ENCODE assay signal across 18 cellular contexts in genomic region chr1:207605444-207606361, GRCh38. TPM values are rescaled to one million over a fixed set of nuclear protein-coding genes. Genes with fewer than 3 reads are reported as not detected.
DNase-seq lines count a peak whose midpoint lies in the region; ATAC-seq and TF ChIP-seq lines count a peak whose summit lies in the region.
"Had no signal": no experiment of that assay in that cellular context is flagged by ENCODE, and none has a peak within 500 bp of the region (broad histone marks: within the 10 kb centered on the region; RNA-seq: fewer than 3 reads in every experiment).

No MANE protein-coding gene starts in this region.

- H3K36me3 Mint-ChIP-seq in memory B cell: peaks cover 28% of the 10 kb centered on the region
- H3K36me3 Mint-ChIP-seq: CD8-positive, alpha-beta T cell had no signal

- DNase-seq in HCT116 (ENCODE audit: low read depth, low spot score): peak; percentile 7
- DNase-seq in NAMALWA (ENCODE audit: low spot score): peak; percentile 7
- no peak for DNase-seq in mammary epithelial cell
- no peak for DNase-seq in memory B cell (ENCODE audit: low spot score in 2 of 2)
- no peak for DNase-seq in GF-D8 (lab: John Stamatoyannopoulos, UW)
- no peak for DNase-seq in stimulated activated CD4-positive, alpha-beta T cell treated with anti-CD3 and anti-CD28 coated beads, Interleukin-1b, Interleukin-23, amount 100 ng/mL, for 48 hours
- DNase-seq: BE2C; CD8-positive, alpha-beta T cell; COR-L47; DMS153; DMS79 treated with DMSO at 0.1 percent for 48 hours; EL had no signal

- H3K79me2 ChIP-seq in HCT116 (ENCODE audit: insufficient read depth, low read length) (no peaks in the 10 kb centered on the region), mammary epithelial cell (ENCODE audit: insufficient read depth, low read length) (no peaks in the 10 kb centered on the region)

- H3K9me3 Mint-ChIP-seq in memory B cell: no peaks in the 10 kb centered on the region
- H3K9me3 Mint-ChIP-seq: CD14-positive monocyte; CD8-positive, alpha-beta T cell had no signal

- H3K27me3 ChIP-seq in HCT116 (ENCODE audit: insufficient read depth, low read length) (no peaks in the 10 kb centered on the region), mammary epithelial cell (ENCODE audit: insufficient read depth, low read length) (no peaks in the 10 kb centered on the region)

- H3K4me3 ChIP-seq in HCT116 (replicated peaks in 1 of 2; ENCODE audit: low read depth in 1 of 2, low read length in 2 of 2) (no peak overlapping the region), mammary epithelial cell (replicated peaks in 1 of 3; ENCODE audit: insufficient read depth in 1 of 3, low read depth in 2 of 3, low read length in 3 of 3) (no peak overlapping the region)
- H3K4me3 ChIP-seq: A549 had no signal

- no peak for TF ChIP-seq POLR2A in HCT116 (IDR thresholded peaks at IDR 0.05; ENCODE audit: borderline replicate concordance, extremely low read depth, insufficient read depth, insufficient read length)

- RAD21 ChIA-PET in HCT116 (lab: Charles Lee; ENCODE audit: low non-redundant PET in 1 of 2, low total read pairs in 2 of 2, uncharacterized antibody in 2 of 2, unreplicated experiment in 2 of 2): no interaction called here

- no peak overlapping the region for H3K4me3 Mint-ChIP-seq in memory B cell
- H3K4me3 Mint-ChIP-seq: CD14-positive monocyte; CD8-positive, alpha-beta T cell had no signal

- CTCF ChIA-PET in HCT116 (lab: Charles Lee): interaction anchor here (1.5 to 1.7 kb wide), 2 partner anchors 15 to 26 kb away, joined by 3 to 7 read pairs; no protein-coding TSS in a partner anchor
- CTCF ChIA-PET in mammary epithelial cell (lab: Charles Lee; ENCODE audit: low non-redundant PET): no interaction called here

- H3K36me3 ChIP-seq in HCT116 (ENCODE audit: control insufficient read depth in 1 of 2, insufficient read depth in 2 of 2, low read length in 2 of 2) (no peaks in the 10 kb centered on the region), mammary epithelial cell (ENCODE audit: insufficient read depth, low read length) (no peaks in the 10 kb centered on the region)
- H3K36me3 ChIP-seq: BE2C had no signal

- intact Hi-C loops in HCT116 (cut with micrococcal nuclease) (no loop called here), mammary epithelial cell (cut with micrococcal nuclease) (no loop called here)

- peak; percentile 60 for ATAC-seq in HCT116
- no peak for ATAC-seq in memory B cell (ENCODE audit: low read depth)
- ATAC-seq in HG03097 (IDR thresholded peaks at IDR 0.05; ENCODE audit: low FRiP score, unreplicated experiment): no peak
- ATAC-seq: CD8-positive, alpha-beta T cell had no signal

- H3K27ac ChIP-seq in HCT116 (ENCODE audit: low read depth, low read length): no peak overlapping the region
- no peak overlapping the region for H3K27ac ChIP-seq in mammary epithelial cell (ENCODE audit: insufficient read depth, low read depth, low read length)
- H3K27ac ChIP-seq: A549 had no signal

- no peaks in the 10 kb centered on the region for H3K27me3 Mint-ChIP-seq in memory B cell

- BruUV-seq in HCT116 (replicated peaks; lab: Mats Ljungman, UMichigan) (no TSS peak), mammary epithelial cell (replicated peaks; lab: Mats Ljungman, UMichigan) (TSS peak; percentile 98)

- TF ChIP-seq CTCF in HCT116 (IDR thresholded peaks at IDR 0.05 in 2 of 3, conservative IDR thresholded peaks at IDR 0.05 in 1 of 3; ENCODE audit: borderline replicate concordance in 1 of 3, insufficient read depth in 1 of 3, low read depth in 2 of 3, low read length in 2 of 3) (no peak), mammary epithelial cell (conservative IDR thresholded peaks at IDR 0.05 in 1 of 2, IDR thresholded peaks at IDR 0.05 in 1 of 2; ENCODE audit: extremely low read depth in 1 of 2, insufficient read depth in 1 of 2, low read depth in 1 of 2, low read length in 2 of 2) (no peak)

- H3K9me2 ChIP-seq in HCT116 (ENCODE audit: insufficient read depth): no peaks in the 10 kb centered on the region

- in situ Hi-C loops in mammary epithelial cell (cut with MboI; ENCODE audit: low sequenced_read_pairs in 2 of 2): no loop called here

- H3K27ac Mint-ChIP-seq in memory B cell: peak overlapping the region; percentile 41
- H3K27ac Mint-ChIP-seq: CD8-positive, alpha-beta T cell had no signal

- peak overlapping the region; percentile 35 for H2AFZ ChIP-seq in HCT116 (ENCODE audit: low read depth, low read length, poor library complexity, severe bottlenecking)
- peak overlapping the region; percentile 18 for H2AFZ ChIP-seq in mammary epithelial cell (ENCODE audit: low read depth, low read length)

- no peak for TF ChIP-seq RAD21 in HCT116 (IDR thresholded peaks at IDR 0.05; ENCODE audit: low read depth)

- H3K4me2 ChIP-seq in HCT116 (ENCODE audit: low read length) (no peak overlapping the region), mammary epithelial cell (ENCODE audit: insufficient read depth, low read depth, low read length) (no peak overlapping the region)
- H3K4me2 ChIP-seq: A549 had no signal

- POLR2A ChIA-PET in HCT116 (lab: Charles Lee): interaction anchor here (0.9 kb wide), 1 partner anchor 9 kb away, joined by 3 read pairs; no protein-coding TSS in a partner anchor

- H3K9ac ChIP-seq in HCT116 (ENCODE audit: low read length) (no peak overlapping the region), mammary epithelial cell (ENCODE audit: insufficient read depth, low read length) (no peak overlapping the region)

- no peaks in the 10 kb centered on the region for H3K9me3 ChIP-seq in HCT116 (ENCODE audit: control insufficient read depth in 1 of 2, insufficient read depth in 1 of 2, low read depth in 1 of 2, low read length in 2 of 2)
- no peaks in the 10 kb centered on the region for H3K9me3 ChIP-seq in mammary epithelial cell (replicated peaks; ENCODE audit: insufficient read depth, low read length)
- H3K9me3 ChIP-seq: A549, BE2C had no signal

- peaks cover 2% of the 10 kb centered on the region for H3K4me1 Mint-ChIP-seq in memory B cell

- H3K4me1 ChIP-seq in HCT116 (ENCODE audit: control insufficient read depth in 1 of 2, insufficient read depth in 2 of 2, low read length in 2 of 2) (no peaks in the 10 kb centered on the region), mammary epithelial cell (ENCODE audit: insufficient read depth, low read length) (peaks cover 7% of the 10 kb centered on the region)
- H3K4me1 ChIP-seq: A549, BE2C had no signal

- dilution Hi-C loops in mammary epithelial cell (cut with HindIII; ENCODE audit: low sequenced_read_pairs): no loop called here

- H4K20me1 ChIP-seq in HCT116 (ENCODE audit: insufficient read depth): no peaks in the 10 kb centered on the region
- H4K20me1 ChIP-seq in mammary epithelial cell (ENCODE audit: insufficient read depth, low read length): no peaks in the 10 kb centered on the region

- WGBS in mammary epithelial cell (ENCODE audit: low coverage, missing lambda C conversion rate): 95% methylated on average over 7 of the region's 7 CpGs

TF ChIP-seq in HCT116, 20 proteins besides CTCF, POLR2A, EP300 and RAD21 (continues in another document):
- TF ChIP-seq SRF (IDR thresholded peaks at IDR 0.05; ENCODE audit: low read depth) (no peak), JUND (IDR thresholded peaks at IDR 0.05) (no peak), CBX3 (IDR thresholded peaks at IDR 0.05; ENCODE audit: low read depth) (no peak), SIN3A (IDR thresholded peaks at IDR 0.05; ENCODE audit: low read depth) (no peak), ZFX (IDR thresholded peaks at IDR 0.05) (no peak), EZH2 (IDR thresholded peaks at IDR 0.05) (no peak), POLR2AphosphoS5 (IDR thresholded peaks at IDR 0.05; ENCODE audit: low read depth, low read length) (no peak), TCF7L2 (IDR thresholded peaks at IDR 0.05; ENCODE audit: borderline replicate concordance, extremely low read depth, insufficient read depth, insufficient read length) (no peak), MAX (IDR thresholded peaks at IDR 0.05) (no peak), EGR1 (IDR thresholded peaks at IDR 0.05; ENCODE audit: low read depth) (no peak), CEBPB (IDR thresholded peaks at IDR 0.05; ENCODE audit: low read depth) (no peak), ZBTB33 (IDR thresholded peaks at IDR 0.05; ENCODE audit: extremely low read depth, insufficient replicate concordance, low read length) (no peak), ZNF274 (IDR thresholded peaks at IDR 0.05; ENCODE audit: low read depth, low read length) (no peak), SP1 (IDR thresholded peaks at IDR 0.05; ENCODE audit: low read depth) (no peak), YY1 (IDR thresholded peaks at IDR 0.05; ENCODE audit: extremely low read depth, insufficient replicate concordance, low read depth, low read length) (no peak)

RNA-seq across cellular contexts. Expression of gene CR1L, which starts 39.2 kb away (rescaled TPM):
- total RNA-seq in HCT116 (2021; ENCODE audit: unreplicated experiment): 0.15 TPM
- polyA plus RNA-seq in HCT116 (2012): not detected in 2 replicates
- total RNA-seq in mammary epithelial cell: not detected
- polyA plus RNA-seq in mammary epithelial cell: not detected
- not detected for polyA minus RNA-seq in mammary epithelial cell
- total RNA-seq: CD8-positive, alpha-beta T cell; H4; HT1080 had no signal
- polyA plus RNA-seq: A549, AG04450, CD14-positive monocyte had no signal

Comparison
In these comparisons a context has a peak if more than half of its experiments do, and no peak if none do; other contexts are left out.
1. DNase-seq: peak in HCT116 (single experiment) and NAMALWA (single experiment); none in mammary epithelial cell (single experiment), memory B cell (0 of 2), GF-D8 (single experiment) and stimulated activated CD4-positive, alpha-beta T cell treated with anti-CD3 and anti-CD28 coated beads, Interleukin-1b, Interleukin-23, amount 100 ng/mL, for 48 hours (single experiment).